ENCODE assay signal across 16 cellular contexts in the genomic region with DNA sequence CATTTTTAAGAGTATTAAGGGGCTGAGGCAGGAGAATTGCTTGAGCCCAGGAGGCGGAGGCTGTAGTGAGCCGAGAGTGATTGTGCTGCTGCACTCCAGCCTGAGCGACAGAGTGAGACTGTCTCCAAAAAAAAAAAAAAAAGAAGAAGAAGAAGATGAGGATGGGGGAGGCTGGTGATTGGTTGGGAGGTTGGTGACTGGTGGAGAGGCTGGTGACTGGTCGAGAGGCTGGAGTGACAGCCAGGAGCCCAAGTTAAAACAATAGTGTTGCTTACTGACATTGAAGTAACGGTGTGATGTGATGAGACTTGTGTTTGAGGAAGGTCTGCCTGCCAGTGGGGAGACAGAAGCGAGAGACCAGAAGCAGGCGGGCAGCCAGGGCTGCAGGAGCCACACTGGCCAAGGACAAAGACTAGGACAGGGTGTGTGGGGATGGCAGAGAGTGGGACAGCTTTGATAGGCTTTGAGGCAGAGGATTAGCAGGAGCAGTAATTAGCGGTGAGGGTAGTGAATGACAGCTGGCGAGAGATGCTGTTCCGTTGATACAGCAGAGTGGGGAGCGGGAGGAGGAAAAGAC. TPM values are rescaled to one million over a fixed set of nuclear protein-coding genes. Genes with fewer than 3 reads are reported as not detected.
DNase-seq lines count a peak whose midpoint lies in the region; ATAC-seq, FAIRE-seq and TF ChIP-seq lines count a peak whose summit lies in the region.
"Had no signal": no experiment of that assay in that cellular context is flagged by ENCODE, and none has a peak within 500 bp of the region (broad histone marks: within the 10 kb centered on the region; RNA-seq: fewer than 3 reads in every experiment).

No MANE protein-coding gene starts in this region.

- no peak overlapping the region for H2BK5ac ChIP-seq in mesenchymal stem cell (ENCODE audit: low read depth, low read length, poor library complexity, severe bottlenecking)

- H3K9me3 ChIP-seq in CD4-positive, alpha-beta T cell (ENCODE audit: control insufficient read depth, low read length), result no peaks in the 10 kb centered on the region
- no peaks in the 10 kb centered on the region for H3K9me3 ChIP-seq in K562 (replicated peaks; ENCODE audit: control insufficient read depth, insufficient read depth, low read depth, low read length)
- no peaks in the 10 kb centered on the region for H3K9me3 ChIP-seq in mesenchymal stem cell (ENCODE audit: control insufficient read depth, low read length)
- H3K9me3 ChIP-seq in esophagus muscularis mucosa, result no peaks in the 10 kb centered on the region
- H3K9me3 ChIP-seq: Caco-2, prostate gland, stomach had no signal

- no TSS peak for BruUV-seq in K562 (replicated peaks; lab: Mats Ljungman, UMichigan)

- H3K4me3 ChIP-seq in K562, result no peak overlapping the region
- no peak overlapping the region for H3K4me3 ChIP-seq in mesenchymal stem cell (ENCODE audit: insufficient read depth in 1 of 2, low read depth in 1 of 2, low read length in 2 of 2)
- no peak overlapping the region for H3K4me3 ChIP-seq in esophagus muscularis mucosa
- H3K4me3 ChIP-seq in brain microvascular endothelial cell (ENCODE audit: low read depth, low read length), result no peak overlapping the region
- H3K4me3 ChIP-seq: hepatocyte, prostate gland, SK-N-MC, stomach had no signal

- peak overlapping the region in 1 of 2 experiments; percentile 57 for H2BK12ac ChIP-seq in mesenchymal stem cell (ENCODE audit: low read length in 2 of 2)

- H4K20me1 ChIP-seq in K562 (replicated peaks; ENCODE audit: control insufficient read depth, insufficient read depth, low read length), result peaks cover 18% of the 10 kb centered on the region; the same call in 1 of the 2 replicates

- H3K4me3 Mint-ChIP-seq in CD4-positive, alpha-beta T cell, result no peak overlapping the region

- H3K4me2 ChIP-seq in K562 (ENCODE audit: insufficient read depth, low read length) (no peak overlapping the region), mesenchymal stem cell (ENCODE audit: low read length, poor library complexity, severe bottlenecking) (no peak overlapping the region)
- H3K4me2 ChIP-seq: hepatocyte had no signal

- no peak for TF ChIP-seq RAD21 in K562 (CRISPR knock-in tag; conservative IDR thresholded peaks at IDR 0.05 in 1 of 2, IDR thresholded peaks at IDR 0.05 in 1 of 2)

- peaks cover 28% of the 10 kb centered on the region for H3K79me1 ChIP-seq in mesenchymal stem cell (replicated peaks; ENCODE audit: low read length, poor library complexity, severe bottlenecking)

- H3K27ac Mint-ChIP-seq in CD4-positive, alpha-beta T cell, result peak overlapping the region; percentile 42

- H3K79me2 ChIP-seq in K562 (ENCODE audit: control insufficient read depth, insufficient read depth, low read length), result peaks cover 72% of the 10 kb centered on the region

- no peak for ATAC-seq in CD4-positive, alpha-beta T cell (ENCODE audit: poor library complexity)
- ATAC-seq in K562, result no peak

- H3K36me3 ChIP-seq in K562 (ENCODE audit: control insufficient read depth, insufficient read depth, low read length) (peaks cover 93% of the 10 kb centered on the region), mesenchymal stem cell (ENCODE audit: control insufficient read depth in 1 of 2, insufficient read depth in 2 of 2, low read depth in 1 of 2, low read length in 2 of 2) (peaks cover 65 to 78% of the 10 kb centered on the region in 2 experiments), esophagus muscularis mucosa (peaks cover 23 to 80% (median 58%) of the 10 kb centered on the region in 4 donors), brain microvascular endothelial cell (replicated peaks) (peaks cover 52% of the 10 kb centered on the region)

- H3K9me1 ChIP-seq in K562 (ENCODE audit: control insufficient read depth, insufficient read depth, low read length), result peaks cover 4% of the 10 kb centered on the region

- no peak for FAIRE-seq in K562 (lab: Jason Lieb, UNC)

- CTCF ChIA-PET in CD4-positive, alpha-beta T cell (lab: Charles Lee), result no interaction called here
- CTCF ChIA-PET in HEK293T (lab: Yijun Ruan, JAX) (no interaction called here), K562 (lab: Yijun Ruan, JAX; ENCODE audit: low intra/inter-chr PET ratio) (no interaction called here)

- TF ChIP-seq EP300 in K562 (IDR thresholded peaks at IDR 0.05; ENCODE audit: low read length), result no peak
- no peak for TF ChIP-seq EP300 in esophagus muscularis mucosa (IDR thresholded peaks at IDR 0.05)

- peak overlapping the region; percentile 64 for H4K8ac ChIP-seq in mesenchymal stem cell (ENCODE audit: low read length)

- no peak overlapping the region for H3K14ac ChIP-seq in mesenchymal stem cell (ENCODE audit: low read length in 2 of 2)

- H2BK15ac ChIP-seq in mesenchymal stem cell (ENCODE audit: low read depth, poor library complexity, severe bottlenecking), result no peak overlapping the region

- H2AK5ac ChIP-seq in mesenchymal stem cell (ENCODE audit: low read length, severe bottlenecking), result no peak overlapping the region

- no peak overlapping the region for H3K18ac ChIP-seq in mesenchymal stem cell (ENCODE audit: low read depth in 1 of 2, low read length in 2 of 2)

- H3K27ac ChIP-seq in CD4-positive, alpha-beta T cell (ENCODE audit: low read depth, low read length), result no peak overlapping the region
- no peak overlapping the region for H3K27ac ChIP-seq in K562 (ENCODE audit: extremely low read depth, low read depth, low read length)
- H3K27ac ChIP-seq in mesenchymal stem cell (ENCODE audit: low read length, poor library complexity, severe bottlenecking), result no peak overlapping the region
- no peak overlapping the region for H3K27ac ChIP-seq in esophagus muscularis mucosa (replicated peaks in 1 of 4)
- H3K27ac ChIP-seq in brain microvascular endothelial cell, result no peak overlapping the region
- H3K27ac ChIP-seq: hepatocyte, prostate gland, SK-N-MC had no signal

- H3K9me3 Mint-ChIP-seq in CD4-positive, alpha-beta T cell, result no peaks in the 10 kb centered on the region

- no peak overlapping the region for H2BK120ac ChIP-seq in mesenchymal stem cell (ENCODE audit: low read depth, low read length)

- no peak for TF ChIP-seq CTCF in CD4-positive, alpha-beta T cell (IDR thresholded peaks at IDR 0.05)
- no peak for TF ChIP-seq CTCF in K562 (IDR thresholded peaks at IDR 0.05 in 2 of 3, conservative IDR thresholded peaks at IDR 0.05 in 1 of 3; ENCODE audit: insufficient read depth in 2 of 3, low read depth in 1 of 3, low read length in 3 of 3)
- TF ChIP-seq CTCF in esophagus muscularis mucosa (IDR thresholded peaks at IDR 0.05), result no peak
- no peak for TF ChIP-seq CTCF in brain microvascular endothelial cell (IDR thresholded peaks at IDR 0.05; ENCODE audit: low read depth, low read length, missing control alignments)

- intact Hi-C loops in CD4-positive, alpha-beta T cell (cut with DNase I, micrococcal nuclease), result loop anchor here in 1 of 2 experiments (5.0 kb wide), 1 partner anchor 363 kb away; no protein-coding TSS in a partner anchor
- intact Hi-C loops in K562 (cut with micrococcal nuclease) (no loop called here), esophagus muscularis mucosa (cut with DNase I) (loop anchor here (10.0 kb wide), 1 partner anchor 175 kb away; a partner anchor contains a TSS)

- POLR2A ChIA-PET in CD4-positive, alpha-beta T cell (lab: Charles Lee), result no interaction called here
- POLR2A ChIA-PET in HEK293T (lab: Yijun Ruan, JAX), result no interaction called here
- POLR2A ChIA-PET in K562 (lab: Yijun Ruan, JAX), result interaction anchor here (0.6 to 1.6 kb wide), 2 partner anchors 9 to 38 kb away, joined by 4 read pairs; a partner anchor contains a TSS

- peaks cover 59% of the 10 kb centered on the region for H3K4me1 Mint-ChIP-seq in CD4-positive, alpha-beta T cell (ENCODE audit: low read depth)

- WGBS in K562 (ENCODE audit: insufficient coverage, low coverage, missing lambda C conversion rate), result 91% methylated on average over 10 of the region's 11 CpGs
- 92% methylated on average over 11 of the region's 11 CpGs for WGBS in mesenchymal stem cell
- WGBS in esophagus muscularis mucosa, result 73% methylated on average over 11 of the region's 11 CpGs

- DNase-seq in CD4-positive, alpha-beta T cell, result no peak
- DNase-seq in HEK293T (ENCODE audit: extremely low spot score) (no peak), K562 (ENCODE audit: extremely low read depth in 1 of 4, low spot score in 3 of 4) (peak in 3 of 4 experiments; percentile 21 to 60 (median 53)), mesenchymal stem cell (no peak), esophagus muscularis mucosa (ENCODE audit: extremely low spot score) (no peak), NCI-H146 (lab: John Stamatoyannopoulos, UW) (no peak), brain microvascular endothelial cell (no peak), NCI-H1105 treated with DMSO at 0.1 percent for 48 hours (lab: John Stamatoyannopoulos, UW) (no peak)
- DNase-seq: activated CD4-positive, alpha-beta T cell treated with anti-CD3 and anti-CD28 coated beads for 1 hour; Caco-2; mammary epithelial cell; NCI-H1417 treated with DMSO at 0.1 percent for 48 hours; stomach had no signal

- peak overlapping the region in 1 of 2 experiments; percentile 85 for H3K23ac ChIP-seq in mesenchymal stem cell (ENCODE audit: low read length in 2 of 2)

- peak overlapping the region in 1 of 2 experiments; percentile 79; a peak in 2 of 4 replicates for H3K9ac ChIP-seq in K562 (ENCODE audit: insufficient read depth in 1 of 2, low read depth in 2 of 2, low read length in 2 of 2)
- peak overlapping the region; percentile 18 for H3K9ac ChIP-seq in mesenchymal stem cell (ENCODE audit: low read length)

- no peak; the same call in 1 of the 2 replicates for TF ChIP-seq POLR2A in K562 (conservative IDR thresholded peaks at IDR 0.05)
- no peak for TF ChIP-seq POLR2A in esophagus muscularis mucosa (IDR thresholded peaks at IDR 0.05; ENCODE audit: low read depth)

- no peaks in the 10 kb centered on the region for H3K27me3 Mint-ChIP-seq in CD4-positive, alpha-beta T cell

- no peak overlapping the region for H2AFZ ChIP-seq in K562 (ENCODE audit: low read depth, low read length)
- H2AFZ ChIP-seq in mesenchymal stem cell (ENCODE audit: low read depth, low read length), result no peak overlapping the region
- H2AFZ ChIP-seq: hepatocyte had no signal

- H4K91ac ChIP-seq in mesenchymal stem cell (ENCODE audit: low read length), result no peak overlapping the region

- in situ Hi-C loops in K562 (cut with MboI) (no loop called here), brain microvascular endothelial cell (cut with HindIII; ENCODE audit: low pct_ligation_motif_present, low sequenced_read_pairs) (no loop called here)

- H3K4ac ChIP-seq in mesenchymal stem cell (ENCODE audit: low read depth in 1 of 2, low read length in 2 of 2), result no peak overlapping the region

- peaks cover 91% of the 10 kb centered on the region for H3K36me3 Mint-ChIP-seq in CD4-positive, alpha-beta T cell (ENCODE audit: low read depth)

- peaks cover 11 to 39% of the 10 kb centered on the region in 2 experiments; a peak in 4 of 5 replicates for H3K4me1 ChIP-seq in K562 (replicated peaks in 1 of 2; ENCODE audit: control insufficient read depth in 2 of 2, insufficient read depth in 2 of 2, low read length in 2 of 2)
- H3K4me1 ChIP-seq in mesenchymal stem cell (ENCODE audit: control insufficient read depth, insufficient read depth, low read depth, low read length), result peaks cover 16% of the 10 kb centered on the region
- peaks cover 27 to 54% (median 51%) of the 10 kb centered on the region in 4 donors for H3K4me1 ChIP-seq in esophagus muscularis mucosa

- H3K27me3 ChIP-seq in CD4-positive, alpha-beta T cell (ENCODE audit: control insufficient read depth, insufficient read depth, low read length), result no peaks in the 10 kb centered on the region
- no peaks in the 10 kb centered on the region for H3K27me3 ChIP-seq in K562 (ENCODE audit: control insufficient read depth in 2 of 2, insufficient read depth in 2 of 2, low read length in 2 of 2)
- no peaks in the 10 kb centered on the region for H3K27me3 ChIP-seq in mesenchymal stem cell (ENCODE audit: control insufficient read depth in 1 of 2, insufficient read depth in 1 of 2, low read length in 2 of 2)
- H3K27me3 ChIP-seq in esophagus muscularis mucosa, result peaks cover 0 to 8% (median 0%) of the 10 kb centered on the region in 4 donors
- H3K27me3 ChIP-seq in brain microvascular endothelial cell (replicated peaks), result no peaks in the 10 kb centered on the region
- H3K27me3 ChIP-seq: hepatocyte, stomach had no signal

RNA-seq across cellular contexts. Expression of a gene that starts 4.9 kb away (rescaled TPM):
- total RNA-seq in CD4-positive, alpha-beta T cell, result 100 to 1,000 TPM; 355 to 382 TPM
- total RNA-seq in K562 (2011; cell fraction: chromatin; rRNA removed; ENCODE audit: low replicate concordance), result 448 and 751 TPM in 2 replicates
- 282 and 327 TPM in 2 replicates for total RNA-seq in K562 (2011; cell fraction: nucleolus; rRNA removed)
- total RNA-seq in K562 (2011; cell fraction: nucleoplasm; rRNA removed), result 310 and 324 TPM in 2 replicates
- 155 and 156 TPM in 2 replicates for total RNA-seq in K562 (2014; rRNA removed)
- total RNA-seq in K562 (2014; rRNA removed; fragmentation: Illumina TruSeq; extraction: Trizol), result 51.8 and 71.6 TPM in 2 replicates
- 80.6 and 84.4 TPM in 2 replicates for total RNA-seq in K562 (2015; rRNA removed; fragmentation: Illumina TruSeq; extraction: Trizol)
- total RNA-seq in K562 (2021), result 238 and 263 TPM in 2 replicates
- 36.5 and 68.2 TPM in 2 replicates for polyA plus RNA-seq in K562 (2011; rRNA removed)
- polyA plus RNA-seq in K562 (2011; cell fraction: cytosol; rRNA removed), result 31.1 and 47.3 TPM in 2 replicates
- 397 and 581 TPM in 2 replicates for polyA plus RNA-seq in K562 (2011; cell fraction: nucleus; rRNA removed)
- 151 and 218 TPM in 2 replicates for polyA plus RNA-seq in K562 (2012)
- polyA plus RNA-seq in K562 (2014; fragmentation: Illumina TruSeq; extraction: Trizol), result 143 and 145 TPM in 2 replicates
- polyA plus RNA-seq in K562 (2014; fragmentation: Nextera tagmentation; extraction: Ambion mirVana), result 10 to 100 TPM; 10.3 to 16.7 TPM
- polyA plus RNA-seq in K562 (2014; rRNA removed), result 140 and 171 TPM in 2 replicates
- polyA minus RNA-seq in K562 (2011; rRNA and poly(A)+ RNA removed), result 33.4 and 36.1 TPM in 2 replicates
- 63.2 and 87.3 TPM in 2 replicates for polyA minus RNA-seq in K562 (2011; cell fraction: cytosol; rRNA and poly(A)+ RNA removed)
- 122 and 159 TPM in 2 replicates for polyA minus RNA-seq in K562 (2011; cell fraction: nucleus; rRNA and poly(A)+ RNA removed)
- 66.1 TPM for polyA plus RNA-seq in mesenchymal stem cell (2013, experiment 1 of 2)
- 61.3 TPM for polyA plus RNA-seq in mesenchymal stem cell (2013, experiment 2 of 2)
- 10 to 100 TPM; 47.2 to 69.6 (median 61.7) TPM for total RNA-seq in esophagus muscularis mucosa

RNA-seq across cellular contexts. Expression of a gene that starts 9.7 kb away (rescaled TPM):
- 1 to 10 TPM; 1.1 to 1.5 TPM for total RNA-seq in CD4-positive, alpha-beta T cell
- 2.3 and 9.4 TPM in 2 replicates for total RNA-seq in K562 (2011; cell fraction: chromatin; rRNA removed; ENCODE audit: low replicate concordance)
- total RNA-seq in K562 (2011; cell fraction: nucleolus; rRNA removed), result 15.4 and 16.7 TPM in 2 replicates
- total RNA-seq in K562 (2011; cell fraction: nucleoplasm; rRNA removed), result 6.6 and 8.9 TPM in 2 replicates
- total RNA-seq in K562 (2014; rRNA removed) (18.8 and 20.9 TPM in 2 replicates), K562 (2014; rRNA removed; fragmentation: Illumina TruSeq; extraction: Trizol) (1.4 and 2.1 TPM in 2 replicates), K562 (2015; rRNA removed; fragmentation: Illumina TruSeq; extraction: Trizol) (3.5 and 3.7 TPM in 2 replicates), K562 (2021) (7.8 and 8.5 TPM in 2 replicates), esophagus muscularis mucosa (1 to 10 TPM; 2.1 to 8.7 (median 5.7) TPM)
- polyA plus RNA-seq in K562 (2011; rRNA removed) (1.7 and 2.3 TPM in 2 replicates), K562 (2014; fragmentation: Illumina TruSeq; extraction: Trizol) (1.3 and 2.0 TPM in 2 replicates), K562 (2014; fragmentation: Nextera tagmentation; extraction: Ambion mirVana) (under 1 TPM; 0.50 to 0.53 TPM), K562 (2014; rRNA removed) (13.5 and 14.3 TPM in 2 replicates)
- 1.4 and 7.3 TPM in 2 replicates for polyA plus RNA-seq in K562 (2011; cell fraction: cytosol; rRNA removed)
- polyA plus RNA-seq in K562 (2011; cell fraction: nucleus; rRNA removed), result 2.0 and 9.3 TPM in 2 replicates
- 4.0 and 6.4 TPM in 2 replicates for polyA plus RNA-seq in K562 (2012)
- 1.4 and 2.4 TPM in 2 replicates for polyA minus RNA-seq in K562 (2011; rRNA and poly(A)+ RNA removed)
- polyA minus RNA-seq in K562 (2011; cell fraction: cytosol; rRNA and poly(A)+ RNA removed), result 3.8 and 6.0 TPM in 2 replicates
- 13.9 and 15.2 TPM in 2 replicates for polyA minus RNA-seq in K562 (2011; cell fraction: nucleus; rRNA and poly(A)+ RNA removed)
- polyA plus RNA-seq in mesenchymal stem cell (2013, experiment 1 of 2), result 1.4 TPM
- 1.4 TPM for polyA plus RNA-seq in mesenchymal stem cell (2013, experiment 2 of 2)

RNA-seq across cellular contexts. Expression of a gene that starts 12.6 kb away (rescaled TPM):
- 1 to 10 TPM; 4.3 to 6.1 TPM for total RNA-seq in CD4-positive, alpha-beta T cell
- total RNA-seq in K562 (2011; cell fraction: chromatin; rRNA removed; ENCODE audit: low replicate concordance), result 66.0 and 118 TPM in 2 replicates
- total RNA-seq in K562 (2011; cell fraction: nucleolus; rRNA removed), result 92.2 and 99.2 TPM in 2 replicates
- total RNA-seq in K562 (2011; cell fraction: nucleoplasm; rRNA removed), result 66.9 and 80.3 TPM in 2 replicates
- 104 and 108 TPM in 2 replicates for total RNA-seq in K562 (2014; rRNA removed)
- 28.3 and 28.9 TPM in 2 replicates for total RNA-seq in K562 (2014; rRNA removed; fragmentation: Illumina TruSeq; extraction: Trizol)
- total RNA-seq in K562 (2015; rRNA removed; fragmentation: Illumina TruSeq; extraction: Trizol), result 85.7 and 90.5 TPM in 2 replicates
- 141 and 148 TPM in 2 replicates for total RNA-seq in K562 (2021)
- 48.5 and 54.0 TPM in 2 replicates for polyA plus RNA-seq in K562 (2011; rRNA removed)
- polyA plus RNA-seq in K562 (2011; cell fraction: cytosol; rRNA removed), result 55.2 and 103 TPM in 2 replicates
- 104 and 125 TPM in 2 replicates for polyA plus RNA-seq in K562 (2011; cell fraction: nucleus; rRNA removed)
- polyA plus RNA-seq in K562 (2012), result 96.4 and 111 TPM in 2 replicates
- 35.6 and 78.2 TPM in 2 replicates for polyA plus RNA-seq in K562 (2014; fragmentation: Illumina TruSeq; extraction: Trizol)
- 10 to 100 TPM in 1 of 2 experiments, 1 to 10 TPM in 1; 5.9 to 12.0 TPM for polyA plus RNA-seq in K562 (2014; fragmentation: Nextera tagmentation; extraction: Ambion mirVana)
- 103 and 112 TPM in 2 replicates for polyA plus RNA-seq in K562 (2014; rRNA removed)
- polyA minus RNA-seq in K562 (2011; rRNA and poly(A)+ RNA removed), result 16.6 and 36.4 TPM in 2 replicates
- polyA minus RNA-seq in K562 (2011; cell fraction: cytosol; rRNA and poly(A)+ RNA removed), result 27.3 and 36.2 TPM in 2 replicates
- 31.2 and 31.5 TPM in 2 replicates for polyA minus RNA-seq in K562 (2011; cell fraction: nucleus; rRNA and poly(A)+ RNA removed)
- 61.5 TPM for polyA plus RNA-seq in mesenchymal stem cell (2013, experiment 1 of 2)
- 61.7 TPM for polyA plus RNA-seq in mesenchymal stem cell (2013, experiment 2 of 2)
- 10 to 100 TPM; 60.2 to 89.9 (median 81.2) TPM for total RNA-seq in esophagus muscularis mucosa

RNA-seq across cellular contexts. Expression of a gene that starts 15.9 kb away (rescaled TPM):
- under 1 TPM; 0.14 to 0.22 TPM for total RNA-seq in CD4-positive, alpha-beta T cell
- total RNA-seq in K562 (2011; cell fraction: chromatin; rRNA removed; ENCODE audit: low replicate concordance), result 9.6 and 34.7 TPM in 2 replicates
- 25.8 and 31.3 TPM in 2 replicates for total RNA-seq in K562 (2011; cell fraction: nucleolus; rRNA removed)
- total RNA-seq in K562 (2011; cell fraction: nucleoplasm; rRNA removed), result 17.1 and 17.3 TPM in 2 replicates
- total RNA-seq in K562 (2014; rRNA removed) (2.7 and 4.0 TPM in 2 replicates), K562 (2014; rRNA removed; fragmentation: Illumina TruSeq; extraction: Trizol) (0.54 and 0.84 TPM in 2 replicates), K562 (2015; rRNA removed; fragmentation: Illumina TruSeq; extraction: Trizol) (0.51 and 0.87 TPM in 2 replicates), K562 (2021) (7.5 and 8.8 TPM in 2 replicates), esophagus muscularis mucosa (1 to 10 TPM; 2.5 to 4.6 (median 3.5) TPM)
- polyA plus RNA-seq in K562 (2011; rRNA removed) (2.5 and 2.8 TPM in 2 replicates), K562 (2014; fragmentation: Illumina TruSeq; extraction: Trizol) (1.9 and 4.2 TPM in 2 replicates), K562 (2014; fragmentation: Nextera tagmentation; extraction: Ambion mirVana) (under 1 TPM; 0.04 to 0.06 TPM), K562 (2014; rRNA removed) (8.0 and 9.3 TPM in 2 replicates)
- polyA plus RNA-seq in K562 (2011; cell fraction: cytosol; rRNA removed), result 1.4 and 6.8 TPM in 2 replicates
- polyA plus RNA-seq in K562 (2011; cell fraction: nucleus; rRNA removed), result 9.7 and 46.1 TPM in 2 replicates
- polyA plus RNA-seq in K562 (2012), result 2.2 and 3.3 TPM in 2 replicates
- polyA minus RNA-seq in K562 (2011; rRNA and poly(A)+ RNA removed), result 0.21 and 1.3 TPM in 2 replicates
- polyA minus RNA-seq in K562 (2011; cell fraction: cytosol; rRNA and poly(A)+ RNA removed), result 1.2 and 5.0 TPM in 2 replicates
- polyA minus RNA-seq in K562 (2011; cell fraction: nucleus; rRNA and poly(A)+ RNA removed), result 3.3 and 3.9 TPM in 2 replicates
- polyA plus RNA-seq in mesenchymal stem cell (2013, experiment 1 of 2), result 0.84 TPM
- 0.96 TPM for polyA plus RNA-seq in mesenchymal stem cell (2013, experiment 2 of 2)

RNA-seq across cellular contexts. Expression of a gene that starts 27.3 kb away (rescaled TPM):
- total RNA-seq in CD4-positive, alpha-beta T cell, result 10 to 100 TPM; 26.3 to 28.2 TPM
- 27.9 and 65.1 TPM in 2 replicates for total RNA-seq in K562 (2011; cell fraction: chromatin; rRNA removed; ENCODE audit: low replicate concordance)
- total RNA-seq in K562 (2011; cell fraction: nucleolus; rRNA removed), result 41.7 and 43.0 TPM in 2 replicates
- total RNA-seq in K562 (2011; cell fraction: nucleoplasm; rRNA removed), result 36.7 and 51.5 TPM in 2 replicates
- 10.7 and 13.8 TPM in 2 replicates for total RNA-seq in K562 (2014; rRNA removed)
- total RNA-seq in K562 (2014; rRNA removed; fragmentation: Illumina TruSeq; extraction: Trizol), result 3.3 and 6.1 TPM in 2 replicates
- total RNA-seq in K562 (2015; rRNA removed; fragmentation: Illumina TruSeq; extraction: Trizol), result 7.9 and 10.7 TPM in 2 replicates
- total RNA-seq in K562 (2021), result 18.7 and 20.2 TPM in 2 replicates
- polyA plus RNA-seq in K562 (2011; rRNA removed), result 8.4 and 10.6 TPM in 2 replicates
- polyA plus RNA-seq in K562 (2011; cell fraction: cytosol; rRNA removed), result 7.7 and 17.8 TPM in 2 replicates
- 38.4 and 65.5 TPM in 2 replicates for polyA plus RNA-seq in K562 (2011; cell fraction: nucleus; rRNA removed)
- polyA plus RNA-seq in K562 (2012), result 14.9 and 15.6 TPM in 2 replicates
- 11.7 and 13.7 TPM in 2 replicates for polyA plus RNA-seq in K562 (2014; fragmentation: Illumina TruSeq; extraction: Trizol)
- polyA plus RNA-seq in K562 (2014; fragmentation: Nextera tagmentation; extraction: Ambion mirVana), result under 1 TPM; 0.06 to 0.17 TPM
- 14.6 and 15.6 TPM in 2 replicates for polyA plus RNA-seq in K562 (2014; rRNA removed)
- 3.3 and 4.6 TPM in 2 replicates for polyA minus RNA-seq in K562 (2011; rRNA and poly(A)+ RNA removed)
- 8.4 and 8.9 TPM in 2 replicates for polyA minus RNA-seq in K562 (2011; cell fraction: cytosol; rRNA and poly(A)+ RNA removed)
- 5.8 and 7.0 TPM in 2 replicates for polyA minus RNA-seq in K562 (2011; cell fraction: nucleus; rRNA and poly(A)+ RNA removed)
- 17.9 TPM for polyA plus RNA-seq in mesenchymal stem cell (2013, experiment 1 of 2)
- polyA plus RNA-seq in mesenchymal stem cell (2013, experiment 2 of 2), result 18.1 TPM
- total RNA-seq in esophagus muscularis mucosa, result 10 to 100 TPM; 15.0 to 26.0 (median 19.9) TPM

Comparison
In these comparisons a context has a peak if more than half of its experiments do, and no peak if none do; other contexts are left out.
1. DNase-seq: peak in K562 (3 of 4); none in CD4-positive, alpha-beta T cell (0 of 10), HEK293T (single experiment), mesenchymal stem cell (single experiment), esophagus muscularis mucosa (single experiment), NCI-H146 (single experiment), brain microvascular endothelial cell (single experiment) and NCI-H1105 treated with DMSO at 0.1 percent for 48 hours (single experiment).
2. RNA of a gene that starts 12.6 kb away (total RNA-seq): 28.3 to 148 TPM in K562 and 60.2 to 89.9 TPM in esophagus muscularis mucosa; 4.3 to 6.1 TPM in CD4-positive, alpha-beta T cell; every median in the first group is over 4 times any median in the second.